18 cellular contexts compared by ENCODE assay signal in the genomic region with DNA sequence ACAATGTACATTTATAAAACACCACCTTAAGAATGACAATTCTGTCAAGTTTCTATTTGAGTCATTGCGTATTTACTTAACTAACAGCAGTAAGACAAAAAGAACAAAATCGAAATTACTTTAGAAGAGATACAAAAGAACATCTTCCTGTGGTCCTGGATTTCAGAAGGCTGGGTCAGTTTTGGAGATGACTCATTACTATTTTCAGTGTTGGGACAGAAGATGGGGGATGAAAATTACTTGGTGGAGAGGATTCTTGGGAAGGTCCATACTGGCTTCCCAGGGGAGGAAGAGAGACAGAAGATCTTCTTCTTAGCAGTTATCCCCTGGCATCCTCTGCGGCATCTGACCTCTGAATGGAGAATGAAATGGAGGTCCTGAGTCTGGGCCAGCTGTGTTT. TPM values are rescaled to one million over a fixed set of nuclear protein-coding genes. Genes with fewer than 3 reads are reported as not detected.
A peak's percentile ranks its signal among the peaks of the same experiment; 100 is the strongest.
DNase-seq lines count a peak whose midpoint lies in the region; ATAC-seq, FAIRE-seq and TF ChIP-seq lines count a peak whose summit lies in the region.
"Had no signal": no experiment of that assay in that cellular context is flagged by ENCODE, and none has a peak within 500 bp of the region (broad histone marks: within the 10 kb centered on the region; RNA-seq: fewer than 3 reads in every experiment).

No MANE protein-coding gene starts in this region.

- peak overlapping the region; percentile 26 for H3K27ac ChIP-seq in suprapubic skin
- H3K27ac ChIP-seq: A549 had no signal

- H3K4me1 ChIP-seq in suprapubic skin = peaks cover 8% of the 10 kb centered on the region
- H3K4me1 ChIP-seq: A549, HAP-1 had no signal

- TF ChIP-seq POLR2A in suprapubic skin (IDR thresholded peaks at IDR 0.05) = no peak

- TF ChIP-seq CTCF in fibroblast of mammary gland (conservative IDR thresholded peaks at IDR 0.05; ENCODE audit: control insufficient read depth, insufficient read depth, low read depth, low read length) = no peak
- TF ChIP-seq CTCF in suprapubic skin (IDR thresholded peaks at IDR 0.05) = no peak

- ATAC-seq in GM18868 (IDR thresholded peaks at IDR 0.05; ENCODE audit: unreplicated experiment) = peak; percentile 64
- no peak for ATAC-seq in GM19035 (IDR thresholded peaks at IDR 0.05; ENCODE audit: unreplicated experiment)
- ATAC-seq: CD8-positive, alpha-beta T cell; GM12878 had no signal

- H3K27me3 ChIP-seq in suprapubic skin = no peaks in the 10 kb centered on the region

- no peak for TF ChIP-seq EP300 in suprapubic skin (IDR thresholded peaks at IDR 0.05)

- no peaks in the 10 kb centered on the region for H3K9me3 ChIP-seq in suprapubic skin
- H3K9me3 ChIP-seq: A549, HAP-1 had no signal

- DNase-seq in AG20443 (ENCODE audit: low spot score) (peak; percentile 32), fibroblast of mammary gland (ENCODE audit: low read depth) (peak; percentile 51), suprapubic skin (ENCODE audit: low spot score in 2 of 2) (no peak), GM19239 (ENCODE audit: insufficient read length, low spot score) (no peak)
- no peak for DNase-seq in activated CD4-positive, alpha-beta T cell treated with anti-CD3 and anti-CD28 coated beads for 1 hour
- DNase-seq: CD8-positive, alpha-beta T cell; COR-L47; DND-41 had no signal

- no peak for FAIRE-seq in GM19239 (lab: Jason Lieb, UNC)
- FAIRE-seq: A549, D721Med, GM12878, GM18507, HepG2, HTR-8/SVneo had no signal

- H3K36me3 ChIP-seq in suprapubic skin = no peaks in the 10 kb centered on the region
- H3K36me3 ChIP-seq: HAP-1 had no signal

- 85% methylated on average over 3 of the region's 3 CpGs for WGBS in suprapubic skin

- no peak overlapping the region for H3K4me3 ChIP-seq in fibroblast of mammary gland (ENCODE audit: control insufficient read depth, low read depth, low read length)
- no peak overlapping the region for H3K4me3 ChIP-seq in suprapubic skin
- H3K4me3 ChIP-seq: A549, GM12878, HAP-1 had no signal

RNA-seq across cellular contexts. Expression of gene CSNK1A1L, which starts 33.5 kb away (rescaled TPM):
- total RNA-seq in suprapubic skin = not detected
- total RNA-seq: CD8-positive, alpha-beta T cell; GM12878; H1; HepG2 had no signal

Comparison
In these comparisons a context has a peak if more than half of its experiments do, and no peak if none do; other contexts are left out.
1. DNase-seq: peak in AG20443 (single experiment) and fibroblast of mammary gland (single experiment); none in suprapubic skin (0 of 2), activated CD4-positive, alpha-beta T cell treated with anti-CD3 and anti-CD28 coated beads for 1 hour (single experiment) and GM19239 (single experiment).